1 cellular context compared by ENCODE assay signal in the genomic region with DNA sequence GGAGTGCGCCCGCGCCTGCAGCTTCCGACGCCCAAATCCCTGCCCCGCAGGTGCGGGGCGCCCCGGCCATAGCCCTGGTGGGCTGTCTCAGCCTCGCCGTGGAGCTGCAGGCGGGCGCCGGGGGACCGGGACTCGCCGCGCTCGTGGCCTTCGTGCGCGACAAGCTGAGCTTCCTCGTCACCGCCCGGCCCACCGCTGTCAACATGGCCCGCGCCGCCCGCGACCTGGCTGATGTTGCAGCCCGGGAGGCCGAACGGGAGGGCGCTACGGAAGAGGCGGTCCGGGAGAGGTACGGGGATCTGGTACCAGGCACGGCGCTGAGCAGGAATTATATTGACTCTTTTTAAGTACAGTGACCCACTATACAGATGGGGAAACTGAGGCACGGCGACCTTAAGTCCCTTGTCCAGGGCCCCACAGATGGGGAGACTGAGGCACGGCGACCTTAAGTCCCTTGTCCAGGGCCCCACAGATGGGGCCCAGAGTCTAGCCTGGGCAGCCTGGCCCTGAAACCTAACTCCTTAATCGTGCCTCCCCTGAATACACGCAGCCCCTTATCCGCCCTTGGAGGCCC.
TF ChIP-seq lines count a peak whose summit lies in the region.

No MANE protein-coding gene starts in this region.

TF ChIP-seq in endothelial cell of umbilical vein, 7 proteins besides CTCF, POLR2A, EP300 and RAD21:
- TF ChIP-seq JUN (IDR thresholded peaks at IDR 0.05; ENCODE audit: borderline replicate concordance, insufficient read depth, insufficient read length, low read depth) = no peak
- no peak for TF ChIP-seq POLR2AphosphoS5 (IDR thresholded peaks at IDR 0.05; ENCODE audit: insufficient read depth, low read depth, low read length)
- TF ChIP-seq EZH2 (IDR thresholded peaks at IDR 0.05; ENCODE audit: borderline replicate concordance, low read depth, low read length, severe bottlenecking) = no peak
- TF ChIP-seq, protein P1, sequence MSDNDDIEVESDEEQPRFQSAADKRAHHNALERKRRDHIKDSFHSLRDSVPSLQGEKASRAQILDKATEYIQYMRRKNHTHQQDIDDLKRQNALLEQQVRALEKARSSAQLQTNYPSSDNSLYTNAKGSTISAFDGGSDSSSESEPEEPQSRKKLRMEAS (IDR thresholded peaks at IDR 0.05; ENCODE audit: insufficient read depth, insufficient read length) = no peak
- no peak for TF ChIP-seq FOS (IDR thresholded peaks at IDR 0.05; ENCODE audit: borderline replicate concordance, insufficient read depth, low read length)
- TF ChIP-seq GATA2 (IDR thresholded peaks at IDR 0.05; ENCODE audit: insufficient read depth, insufficient read length, low read depth, low read length) = no peak
- no peak for TF ChIP-seq MYC (IDR thresholded peaks at IDR 0.05; ENCODE audit: low read depth, low read length)
